Comparison of ENCODE assay signal across 9 cellular contexts in the genomic region with DNA sequence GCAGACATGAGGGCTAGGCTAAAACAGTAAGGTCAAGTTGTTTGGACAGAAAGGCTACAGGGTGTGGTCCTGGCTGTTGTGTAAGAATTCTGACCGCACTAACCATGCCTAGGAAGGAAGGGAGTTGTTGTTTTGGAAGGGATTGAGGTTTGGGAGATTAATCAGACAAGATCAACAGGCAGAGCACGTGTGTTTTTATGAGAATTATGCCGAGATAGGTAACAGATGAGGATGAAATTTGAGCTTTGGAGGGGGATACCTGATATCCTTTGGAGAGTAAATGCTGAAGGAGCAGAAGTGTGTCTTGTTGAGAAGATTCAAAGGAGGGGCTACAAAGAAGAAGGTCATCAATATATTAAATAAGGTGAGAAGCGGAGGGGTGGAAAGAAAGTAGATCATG. TPM values are rescaled to one million over a fixed set of nuclear protein-coding genes. Genes with fewer than 3 reads are reported as not detected.
DNase-seq lines count a peak whose midpoint lies in the region; ATAC-seq and TF ChIP-seq lines count a peak whose summit lies in the region.
"Not testable (repeated sequence)": the region's sequence is repeated elsewhere in the genome, so short reads cannot be mapped to it uniquely, and the experiment has no call there.
"Had no signal": no experiment of that assay in that cellular context is flagged by ENCODE, and none has a peak within 500 bp of the region (broad histone marks: within the 10 kb centered on the region; RNA-seq: fewer than 3 reads in every experiment).

No MANE protein-coding gene starts in this region.

- H3K36me3 Mint-ChIP-seq in CD8-positive, alpha-beta memory T cell; central memory CD8-positive, alpha-beta T cell (ENCODE audit: insufficient read depth): not testable (repeated sequence)
- peaks cover 45% of the 10 kb centered on the region for H3K36me3 Mint-ChIP-seq in activated T-helper 17 cell treated with anti-CD3 and anti-CD28 coated beads, Interleukin-2, amount 50 U/mL, for 72 hours (ENCODE audit: low read depth)
- peaks cover 34% of the 10 kb centered on the region for H3K36me3 Mint-ChIP-seq in stimulated activated effector memory CD8-positive, alpha-beta T cell treated with anti-CD3 and anti-CD28 coated beads, Interleukin-12 subunit alpha, Interleukin-12 subunit beta, amount 100 ng/mL, for 72 hours

- H3K23ac ChIP-seq in mesenchymal stem cell (ENCODE audit: low read length in 2 of 2), result not testable (repeated sequence)

- peak overlapping the region; percentile 41 for H3K9ac ChIP-seq in mesenchymal stem cell (ENCODE audit: low read length)

- H4K91ac ChIP-seq in mesenchymal stem cell (ENCODE audit: low read length), result not testable (repeated sequence)

- not testable (repeated sequence) for H3K4me2 ChIP-seq in mesenchymal stem cell (ENCODE audit: low read length, poor library complexity, severe bottlenecking)

- not testable (repeated sequence) for H3K4me3 Mint-ChIP-seq in CD8-positive, alpha-beta memory T cell; activated T-helper 17 cell treated with anti-CD3 and anti-CD28 coated beads, Interleukin-2, amount 50 U/mL, for 72 hours; central memory CD8-positive, alpha-beta T cell; stimulated activated effector memory CD8-positive, alpha-beta T cell treated with anti-CD3 and anti-CD28 coated beads, Interleukin-12 subunit alpha, Interleukin-12 subunit beta, amount 100 ng/mL, for 72 hours

- H3K4ac ChIP-seq in mesenchymal stem cell (ENCODE audit: low read depth in 1 of 2, low read length in 2 of 2), result not testable (repeated sequence)

- H2BK15ac ChIP-seq in mesenchymal stem cell (ENCODE audit: low read depth, poor library complexity, severe bottlenecking), result not testable (repeated sequence)

- not testable (repeated sequence) for H3K4me3 ChIP-seq in CD8-positive, alpha-beta memory T cell (ENCODE audit: low read length)
- peak overlapping the region in 10 of 12 donors; percentile 12 to 45 (median 34) for H3K4me3 ChIP-seq in heart left ventricle
- peak overlapping the region in 1 of 2 experiments; percentile 55 for H3K4me3 ChIP-seq in mesenchymal stem cell (ENCODE audit: insufficient read depth in 1 of 2, low read depth in 1 of 2, low read length in 2 of 2)

- not testable (repeated sequence) for H3K36me3 ChIP-seq in CD8-positive, alpha-beta memory T cell (ENCODE audit: insufficient read depth, low read length); heart left ventricle
- H3K36me3 ChIP-seq in mesenchymal stem cell (ENCODE audit: control insufficient read depth in 1 of 2, insufficient read depth in 2 of 2, low read depth in 1 of 2, low read length in 2 of 2), result peaks cover 12 to 16% of the 10 kb centered on the region in 2 experiments

- not testable (repeated sequence) for H2BK5ac ChIP-seq in mesenchymal stem cell (ENCODE audit: low read depth, low read length, poor library complexity, severe bottlenecking)

- POLR2A ChIA-PET in CD8-positive, alpha-beta memory T cell (lab: Charles Lee), result not testable (repeated sequence)

- not testable (repeated sequence) for H4K8ac ChIP-seq in mesenchymal stem cell (ENCODE audit: low read length)

- H3K14ac ChIP-seq in mesenchymal stem cell (ENCODE audit: low read length in 2 of 2), result not testable (repeated sequence)

- not testable (repeated sequence) for TF ChIP-seq CTCF in heart left ventricle (IDR thresholded peaks at IDR 0.05)

- H2AK5ac ChIP-seq in mesenchymal stem cell (ENCODE audit: low read length, severe bottlenecking), result not testable (repeated sequence)

- intact Hi-C loops in heart left ventricle (cut with DNase I), result loop anchor here in 1 of 10 donors (2.0 kb wide), 1 partner anchor 27 kb away; a partner anchor contains a TSS

- DNase-seq in CD8-positive, alpha-beta memory T cell; central memory CD8-positive, alpha-beta T cell (ENCODE audit: low spot score in 2 of 2); heart left ventricle; mesenchymal stem cell; stimulated activated effector memory CD8-positive, alpha-beta T cell treated with anti-CD3 and anti-CD28 coated beads, Interleukin-12 subunit alpha, Interleukin-12 subunit beta, amount 100 ng/mL, for 72 hours (ENCODE audit: low spot score in 2 of 2): not testable (repeated sequence)
- peak; percentile 73 to 88 for DNase-seq in NCI-H524 (lab: John Stamatoyannopoulos, UW)

- H2AFZ ChIP-seq in mesenchymal stem cell (ENCODE audit: low read depth, low read length), result not testable (repeated sequence)

- TF ChIP-seq POLR2A in heart left ventricle (IDR thresholded peaks at IDR 0.05), result not testable (repeated sequence)

- ATAC-seq in activated T-helper 17 cell treated with anti-CD3 and anti-CD28 coated beads, Interleukin-2, amount 50 U/mL, for 72 hours (replicated peaks); central memory CD8-positive, alpha-beta T cell (replicated peaks; ENCODE audit: extremely low read depth, poor library complexity, severe bottlenecking); heart left ventricle; stimulated activated effector memory CD8-positive, alpha-beta T cell treated with anti-CD3 and anti-CD28 coated beads, Interleukin-12 subunit alpha, Interleukin-12 subunit beta, amount 100 ng/mL, for 72 hours: not testable (repeated sequence)

- H2BK120ac ChIP-seq in mesenchymal stem cell (ENCODE audit: low read depth, low read length), result not testable (repeated sequence)

- not testable (repeated sequence) for H3K9me3 Mint-ChIP-seq in CD8-positive, alpha-beta memory T cell; activated T-helper 17 cell treated with anti-CD3 and anti-CD28 coated beads, Interleukin-2, amount 50 U/mL, for 72 hours; central memory CD8-positive, alpha-beta T cell; stimulated activated effector memory CD8-positive, alpha-beta T cell treated with anti-CD3 and anti-CD28 coated beads, Interleukin-12 subunit alpha, Interleukin-12 subunit beta, amount 100 ng/mL, for 72 hours

- not testable (repeated sequence) for H3K27me3 ChIP-seq in CD8-positive, alpha-beta memory T cell (ENCODE audit: insufficient read depth, low read length, poor library complexity, severe bottlenecking); heart left ventricle; mesenchymal stem cell (ENCODE audit: control insufficient read depth in 1 of 2, insufficient read depth in 1 of 2, low read length in 2 of 2)

- WGBS in heart left ventricle, 4 donors, result 52 to 70% (median 60%) methylated on average over 4 of the region's 4 CpGs
- WGBS in mesenchymal stem cell, result 89% methylated on average over 4 of the region's 4 CpGs

- peaks cover 0 to 13% (median 6%) of the 10 kb centered on the region in 3 donors for H3K4me1 Mint-ChIP-seq in CD8-positive, alpha-beta memory T cell
- H3K4me1 Mint-ChIP-seq in activated T-helper 17 cell treated with anti-CD3 and anti-CD28 coated beads, Interleukin-2, amount 50 U/mL, for 72 hours, result peaks cover 11% of the 10 kb centered on the region
- H3K4me1 Mint-ChIP-seq in central memory CD8-positive, alpha-beta T cell, result peaks cover 18% of the 10 kb centered on the region
- H3K4me1 Mint-ChIP-seq in stimulated activated effector memory CD8-positive, alpha-beta T cell treated with anti-CD3 and anti-CD28 coated beads, Interleukin-12 subunit alpha, Interleukin-12 subunit beta, amount 100 ng/mL, for 72 hours, result peaks cover 36% of the 10 kb centered on the region

- H3K27me3 Mint-ChIP-seq in CD8-positive, alpha-beta memory T cell; activated T-helper 17 cell treated with anti-CD3 and anti-CD28 coated beads, Interleukin-2, amount 50 U/mL, for 72 hours; central memory CD8-positive, alpha-beta T cell: not testable (repeated sequence)

- H2BK12ac ChIP-seq in mesenchymal stem cell (ENCODE audit: low read length in 2 of 2), result not testable (repeated sequence)

- CTCF ChIA-PET in CD8-positive, alpha-beta memory T cell (lab: Charles Lee), result not testable (repeated sequence)

- not testable (repeated sequence) for H3K79me1 ChIP-seq in mesenchymal stem cell (replicated peaks; ENCODE audit: low read length, poor library complexity, severe bottlenecking)

- H3K27ac Mint-ChIP-seq in CD8-positive, alpha-beta memory T cell, result peak overlapping the region in 6 of 8 donors; percentile 8 to 80 (median 40)
- H3K27ac Mint-ChIP-seq in activated T-helper 17 cell treated with anti-CD3 and anti-CD28 coated beads, Interleukin-2, amount 50 U/mL, for 72 hours, result peak overlapping the region; percentile 22
- H3K27ac Mint-ChIP-seq in central memory CD8-positive, alpha-beta T cell (ENCODE audit: low read depth), result peak overlapping the region; percentile 26
- peak overlapping the region; percentile 50 for H3K27ac Mint-ChIP-seq in stimulated activated effector memory CD8-positive, alpha-beta T cell treated with anti-CD3 and anti-CD28 coated beads, Interleukin-12 subunit alpha, Interleukin-12 subunit beta, amount 100 ng/mL, for 72 hours

- not testable (repeated sequence) for H3K18ac ChIP-seq in mesenchymal stem cell (ENCODE audit: low read depth in 1 of 2, low read length in 2 of 2)

- not testable (repeated sequence) for H3K27ac ChIP-seq in CD8-positive, alpha-beta memory T cell (ENCODE audit: low read depth, low read length); mesenchymal stem cell (ENCODE audit: low read length, poor library complexity, severe bottlenecking)
- peak overlapping the region in 9 of 12 donors; percentile 38 to 80 (median 55) for H3K27ac ChIP-seq in heart left ventricle

- H3K9me3 ChIP-seq in CD8-positive, alpha-beta memory T cell (ENCODE audit: low read length); heart left ventricle; mesenchymal stem cell (ENCODE audit: control insufficient read depth, low read length): not testable (repeated sequence)

- not testable (repeated sequence) for H3K4me1 ChIP-seq in CD8-positive, alpha-beta memory T cell (ENCODE audit: insufficient read depth, low read length); heart left ventricle; mesenchymal stem cell (ENCODE audit: control insufficient read depth, insufficient read depth, low read depth, low read length)

RNA-seq across cellular contexts. Expression of a gene that starts 26.8 kb away (rescaled TPM):
- 10 to 100 TPM; 52.6 to 57.8 TPM for total RNA-seq in CD8-positive, alpha-beta memory T cell
- 58.5 TPM for polyA plus RNA-seq in CD8-positive, alpha-beta memory T cell
- total RNA-seq in activated T-helper 17 cell treated with anti-CD3 and anti-CD28 coated beads, Interleukin-2, amount 50 U/mL, for 72 hours, result 100 to 1,000 TPM in 1 of 2 donors, 10 to 100 TPM in 1; 98.6 to 115 TPM
- 10 to 100 TPM; 20.0 to 62.4 (median 29.0) TPM for total RNA-seq in heart left ventricle
- 10 to 100 TPM; 33.4 to 58.0 TPM for polyA plus RNA-seq in heart left ventricle
- polyA plus RNA-seq in mesenchymal stem cell (2013, experiment 1 of 2), result 78.8 TPM
- polyA plus RNA-seq in mesenchymal stem cell (2013, experiment 2 of 2), result 76.6 TPM

RNA-seq across cellular contexts. Expression of a gene that starts 40.1 kb away (rescaled TPM):
- total RNA-seq in CD8-positive, alpha-beta memory T cell, result not detected
- not detected for polyA plus RNA-seq in CD8-positive, alpha-beta memory T cell
- total RNA-seq in activated T-helper 17 cell treated with anti-CD3 and anti-CD28 coated beads, Interleukin-2, amount 50 U/mL, for 72 hours, result not detected
- total RNA-seq in heart left ventricle, result not detected
- polyA plus RNA-seq in heart left ventricle, result not detected
- not detected for polyA plus RNA-seq in mesenchymal stem cell (2013, experiment 1 of 2)
- polyA plus RNA-seq in mesenchymal stem cell (2013, experiment 2 of 2), result not detected
- total RNA-seq: A673, PC-9 had no signal

RNA-seq across cellular contexts. Expression of a gene that starts 44.4 kb away (rescaled TPM):
- 10 to 100 TPM; 58.9 to 63.3 TPM for total RNA-seq in CD8-positive, alpha-beta memory T cell
- 31.2 TPM for polyA plus RNA-seq in CD8-positive, alpha-beta memory T cell
- total RNA-seq in activated T-helper 17 cell treated with anti-CD3 and anti-CD28 coated beads, Interleukin-2, amount 50 U/mL, for 72 hours, result 10 to 100 TPM; 33.0 to 59.1 TPM
- 10 to 100 TPM in 8 of 9 donors, 1 to 10 TPM in 1; 9.8 to 25.1 (median 13.4) TPM for total RNA-seq in heart left ventricle
- 10 to 100 TPM; 10.9 to 29.4 TPM for polyA plus RNA-seq in heart left ventricle
- 59.6 TPM for polyA plus RNA-seq in mesenchymal stem cell (2013, experiment 1 of 2)
- 58.9 TPM for polyA plus RNA-seq in mesenchymal stem cell (2013, experiment 2 of 2)

RNA-seq across cellular contexts. Expression of a gene that starts 44.6 kb away (rescaled TPM):
- 10 to 100 TPM; 15.6 to 16.4 TPM for total RNA-seq in CD8-positive, alpha-beta memory T cell
- 11.8 TPM for polyA plus RNA-seq in CD8-positive, alpha-beta memory T cell
- 10 to 100 TPM; 14.2 to 15.4 TPM for total RNA-seq in activated T-helper 17 cell treated with anti-CD3 and anti-CD28 coated beads, Interleukin-2, amount 50 U/mL, for 72 hours
- 10 to 100 TPM in 8 of 9 donors, 1 to 10 TPM in 1; 9.6 to 14.6 (median 12.4) TPM for total RNA-seq in heart left ventricle
- 10 to 100 TPM in 1 of 2 donors, 1 to 10 TPM in 1; 8.7 to 17.2 TPM for polyA plus RNA-seq in heart left ventricle
- polyA plus RNA-seq in mesenchymal stem cell (2013, experiment 1 of 2), result 5.4 TPM
- 5.6 TPM for polyA plus RNA-seq in mesenchymal stem cell (2013, experiment 2 of 2)
